In genomic region chr19:19944583-19944880, GRCh38 we compare ENCODE assay signal across 28 cellular contexts.
"Had no signal": no experiment of that assay in that cellular context is flagged by ENCODE, and none has a peak within 500 bp of the region (broad histone marks: within the 10 kb centered on the region; RNA-seq: fewer than 3 reads in every experiment).

No MANE protein-coding gene starts in this region.

- H3K4me3 ChIP-seq: stomach, suprapubic skin, testis, thoracic aorta, thyroid gland, tibial artery, tibial nerve, transverse colon, upper lobe of left lung, upper lobe of right lung, uterus, vagina had no signal

- H3K27me3 ChIP-seq: suprapubic skin, testis, thyroid gland, tibial nerve, transverse colon, upper lobe of left lung, upper lobe of right lung, uterus, vagina had no signal

- H3K27ac Mint-ChIP-seq: stimulated activated effector memory CD8-positive, alpha-beta T cell treated with anti-CD3 and anti-CD28 coated beads, Interleukin-12 subunit alpha, Interleukin-12 subunit beta, amount 100 ng/mL, for 72 hours; stimulated activated memory B cell treated with anti-CD40 and anti-IgM and Interleukin-4, amounts not matched to agents 10 μg/mL and 1 μg/mL and 100 μg/mL, for 72 hours; stimulated activated naive B cell treated with anti-CD40 and anti-IgM and Interleukin-4, amounts not matched to agents 10 μg/mL and 1 μg/mL and 100 μg/mL, for 72 hours; stimulated activated naive CD8-positive, alpha-beta T cell treated with anti-CD3 and anti-CD28 coated beads, Interleukin-15, amount 100 ng/mL, for 72 hours; stimulated activated naive CD8-positive, alpha-beta T cell treated with anti-CD3 and anti-CD28 coated beads, Interleukin-15, Interleukin-2, amounts not matched to agents 100 ng/mL and 50 ng/mL, for 24 hours; type B pancreatic cell had no signal

- H3K36me3 Mint-ChIP-seq: stimulated activated effector memory CD8-positive, alpha-beta T cell treated with anti-CD3 and anti-CD28 coated beads, Interleukin-12 subunit alpha, Interleukin-12 subunit beta, amount 100 ng/mL, for 72 hours; stimulated activated memory B cell treated with anti-CD40 and anti-IgM and Interleukin-4, amounts not matched to agents 10 μg/mL and 1 μg/mL and 100 μg/mL, for 72 hours; type B pancreatic cell had no signal

- H3K27ac ChIP-seq: stomach, suprapubic skin, testis, thoracic aorta, thyroid gland, tibial artery, tibial nerve, transverse colon, upper lobe of left lung, upper lobe of right lung, uterus, vagina had no signal

- FAIRE-seq: urothelium cell line had no signal

- ATAC-seq: stimulated activated effector memory CD8-positive, alpha-beta T cell treated with anti-CD3 and anti-CD28 coated beads, Interleukin-12 subunit alpha, Interleukin-12 subunit beta, amount 100 ng/mL, for 72 hours; stimulated activated memory B cell treated with anti-CD40 and anti-IgM and Interleukin-4, amounts not matched to agents 10 μg/mL and 1 μg/mL and 100 μg/mL, for 72 hours; stimulated activated naive B cell treated with anti-CD40 and anti-IgM and Interleukin-4, amounts not matched to agents 10 μg/mL and 1 μg/mL and 100 μg/mL, for 72 hours; stimulated activated naive CD8-positive, alpha-beta T cell treated with anti-CD3 and anti-CD28 coated beads, Interleukin-15, amount 100 ng/mL, for 72 hours; stimulated activated naive CD8-positive, alpha-beta T cell treated with anti-CD3 and anti-CD28 coated beads, Interleukin-15, Interleukin-2, amounts not matched to agents 100 U/mL and 50 U/mL, for 24 hours; upper lobe of right lung had no signal

- H3K9me3 Mint-ChIP-seq: stimulated activated effector memory CD8-positive, alpha-beta T cell treated with anti-CD3 and anti-CD28 coated beads, Interleukin-12 subunit alpha, Interleukin-12 subunit beta, amount 100 ng/mL, for 72 hours had no signal

- H3K4me3 Mint-ChIP-seq: stimulated activated effector memory CD8-positive, alpha-beta T cell treated with anti-CD3 and anti-CD28 coated beads, Interleukin-12 subunit alpha, Interleukin-12 subunit beta, amount 100 ng/mL, for 72 hours; stimulated activated memory B cell treated with anti-CD40 and anti-IgM and Interleukin-4, amounts not matched to agents 10 μg/mL and 1 μg/mL and 100 μg/mL, for 72 hours; stimulated activated naive B cell treated with anti-CD40 and anti-IgM and Interleukin-4, amounts not matched to agents 10 μg/mL and 1 μg/mL and 100 μg/mL, for 72 hours; stimulated activated naive CD8-positive, alpha-beta T cell treated with anti-CD3 and anti-CD28 coated beads, Interleukin-15, amount 100 ng/mL, for 72 hours; stimulated activated naive CD8-positive, alpha-beta T cell treated with anti-CD3 and anti-CD28 coated beads, Interleukin-15, Interleukin-2, amounts not matched to agents 100 ng/mL and 50 ng/mL, for 24 hours; type B pancreatic cell had no signal

- H3K4me1 Mint-ChIP-seq: stimulated activated effector memory CD8-positive, alpha-beta T cell treated with anti-CD3 and anti-CD28 coated beads, Interleukin-12 subunit alpha, Interleukin-12 subunit beta, amount 100 ng/mL, for 72 hours; stimulated activated memory B cell treated with anti-CD40 and anti-IgM and Interleukin-4, amounts not matched to agents 10 μg/mL and 1 μg/mL and 100 μg/mL, for 72 hours; stimulated activated naive B cell treated with anti-CD40 and anti-IgM and Interleukin-4, amounts not matched to agents 10 μg/mL and 1 μg/mL and 100 μg/mL, for 72 hours; stimulated activated naive CD8-positive, alpha-beta T cell treated with anti-CD3 and anti-CD28 coated beads, Interleukin-15, amount 100 ng/mL, for 72 hours had no signal

- H3K4me1 ChIP-seq: stomach, suprapubic skin, testis, tibial artery, tibial nerve, transverse colon, upper lobe of left lung, upper lobe of right lung, uterus, vagina had no signal

- H3K36me3 ChIP-seq: stomach, suprapubic skin, thoracic aorta, thyroid gland, tibial artery, tibial nerve, transverse colon, upper lobe of left lung, upper lobe of right lung, uterus, vagina had no signal

- H3K27me3 Mint-ChIP-seq: stimulated activated memory B cell treated with anti-CD40 and anti-IgM and Interleukin-4, amounts not matched to agents 10 μg/mL and 1 μg/mL and 100 μg/mL, for 72 hours; stimulated activated naive CD8-positive, alpha-beta T cell treated with anti-CD3 and anti-CD28 coated beads, Interleukin-15, amount 100 ng/mL, for 72 hours; type B pancreatic cell had no signal

- H3K9me3 ChIP-seq: testis, thyroid gland, upper lobe of right lung, uterus, vagina had no signal

- DNase-seq: stimulated activated CD4-positive, alpha-beta T cell treated with anti-CD3 and anti-CD28 coated beads, Interleukin-2, amount 100 ng/mL, for 48 hours; stimulated activated CD4-positive, alpha-beta T cell treated with anti-CD3 and anti-CD28 coated beads, Interleukin-4, amount 100 ng/mL, for 1 hour; stimulated activated CD4-positive, alpha-beta T cell treated with anti-CD3 and anti-CD28 coated beads, Interleukin-4, amount 100 ng/mL, for 24 hours; stimulated activated CD4-positive, alpha-beta T cell treated with anti-CD3 and anti-CD28 coated beads, Interleukin-4, amount 100 ng/mL, for 4 hours; stimulated activated CD8-positive, alpha-beta memory T cell treated with anti-CD3 and anti-CD28 coated beads, Interleukin-4, amount 100 ng/mL, for 48 hours; stimulated activated naive B cell treated with anti-CD40 and anti-IgM and Interleukin-4, amounts not matched to agents 10 μg/mL and 1 μg/mL and 100 μg/mL, for 72 hours; stimulated activated naive CD4-positive, alpha-beta T cell; stimulated activated naive CD4-positive, alpha-beta T cell treated with Interleukin-2 at 50 U/mL for 16 hours; stimulated activated naive CD8-positive, alpha-beta T cell treated with anti-CD3 and anti-CD28 coated beads, Interleukin-15, amount 100 ng/mL, for 72 hours; stimulated activated naive CD8-positive, alpha-beta T cell treated with anti-CD3 and anti-CD28 coated beads, Interleukin-15, Interleukin-2, amounts not matched to agents 100 U/mL and 50 U/mL, for 24 hours; stomach; substantia nigra; testis; thyroid gland; tibial artery; transverse colon; upper lobe of left lung; upper lobe of right lung; uterus had no signal
